ENCODE assay signal across 8 cellular contexts in the genomic region with DNA sequence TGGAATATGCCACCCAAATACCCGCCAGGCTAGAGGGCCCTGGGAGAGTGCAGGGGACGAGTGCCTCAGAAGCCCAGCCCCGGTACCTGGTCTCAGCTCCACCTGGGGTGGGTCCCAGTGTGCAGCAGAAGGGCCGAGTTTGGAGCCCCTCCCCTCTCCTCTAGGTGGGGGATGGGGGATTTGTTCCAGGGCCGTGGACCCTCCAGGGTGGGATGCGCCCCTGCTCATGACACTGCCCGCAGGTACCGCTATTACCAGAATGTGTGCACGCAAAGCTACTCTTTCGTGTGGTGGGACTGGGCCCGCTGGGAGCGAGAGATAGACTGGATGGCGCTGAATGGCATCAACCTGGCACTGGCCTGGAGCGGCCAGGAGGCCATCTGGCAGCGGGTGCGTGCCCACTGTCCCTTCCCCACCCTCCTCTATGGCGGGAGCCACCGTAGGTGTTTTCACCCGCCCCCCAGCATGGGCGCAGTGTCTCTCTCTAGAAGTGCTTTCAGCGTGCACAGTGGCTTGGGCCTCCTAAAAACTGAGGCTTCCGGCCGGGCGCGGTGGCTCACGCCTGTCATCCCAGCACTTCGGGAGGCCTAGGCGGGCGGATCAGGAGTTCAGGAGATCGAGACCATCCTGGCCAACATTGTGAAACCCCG. TPM values are rescaled to one million over a fixed set of nuclear protein-coding genes. Genes with fewer than 3 reads are reported as not detected.
DNase-seq lines count a peak whose midpoint lies in the region; ATAC-seq and TF ChIP-seq lines count a peak whose summit lies in the region.

No MANE protein-coding gene starts in this region.

- H3K9me3 ChIP-seq in psoas muscle: no peaks in the 10 kb centered on the region

- ATAC-seq in psoas muscle (peak in 2 of 4 donors; percentile 1), HG02588 (IDR thresholded peaks at IDR 0.05; ENCODE audit: unreplicated experiment) (no peak)

- WGBS in psoas muscle, 3 donors: 50 to 75% (median 56%) methylated on average over 30 of the region's 31 CpGs

- no peak for TF ChIP-seq CTCF in GM06990 (IDR thresholded peaks at IDR 0.05; ENCODE audit: insufficient read depth, low read length, poor library complexity, severe bottlenecking)
- no peak for TF ChIP-seq CTCF in VCaP (conservative IDR thresholded peaks at IDR 0.05)
- TF ChIP-seq CTCF in foreskin fibroblast (IDR thresholded peaks at IDR 0.05; ENCODE audit: low read depth, low read length): no peak
- TF ChIP-seq CTCF in psoas muscle (IDR thresholded peaks at IDR 0.05): no peak

- H3K4me1 ChIP-seq in psoas muscle: peaks cover 25% of the 10 kb centered on the region

- intact Hi-C loops in psoas muscle (cut with DNase I): no loop called here

- DNase-seq in GM06990 (ENCODE audit: extremely low read depth, insufficient read length) (no peak), foreskin fibroblast (no peak), psoas muscle (peak in 1 of 2 donors; percentile 61), NCI-H774 (lab: John Stamatoyannopoulos, UW) (no peak), cortex of kidney (lab: John Stamatoyannopoulos, UW) (no peak)
- no peak for DNase-seq in activated CD4-positive, alpha-beta T cell treated with anti-CD3 and anti-CD28 coated beads, Interleukin-2, amount 50 U/mL, for 48 hours

- peak overlapping the region; percentile 69 for H3K4me3 ChIP-seq in GM06990 (replicated peaks; ENCODE audit: low read depth, low read length)
- H3K4me3 ChIP-seq in foreskin fibroblast (ENCODE audit: low read depth in 1 of 2, low read length in 2 of 2): peak overlapping the region; percentile 55 to 75
- peak overlapping the region; percentile 74 for H3K4me3 ChIP-seq in psoas muscle

- H3K27ac ChIP-seq in VCaP (peak overlapping the region; percentile 86), psoas muscle (peak overlapping the region; percentile 92)

- H3K27me3 ChIP-seq in GM06990 (replicated peaks; ENCODE audit: control insufficient read depth, insufficient read depth, low read length): no peaks in the 10 kb centered on the region
- H3K27me3 ChIP-seq in psoas muscle (ENCODE audit: insufficient read depth in 3 of 3, low read length in 2 of 3): no peaks in the 10 kb centered on the region

- H3K36me3 ChIP-seq in GM06990 (ENCODE audit: control insufficient read depth, insufficient read depth, low read length) (peaks cover 11% of the 10 kb centered on the region), psoas muscle (ENCODE audit: insufficient read depth in 1 of 2, low read depth in 1 of 2) (peaks cover 0 to 42% of the 10 kb centered on the region in 2 donors)

RNA-seq across cellular contexts. Expression of a gene that starts 1.2 kb away (rescaled TPM):
- 10 to 100 TPM in 3 of 4 donors, 1 to 10 TPM in 1; 9.1 to 17.8 (median 11.7) TPM for total RNA-seq in psoas muscle
- 10 to 100 TPM; 16.0 to 18.1 (median 17.5) TPM for polyA plus RNA-seq in psoas muscle

RNA-seq across cellular contexts. Expression of a gene that starts 15.4 kb away (rescaled TPM):
- 1 to 10 TPM in 1 of 4 donors, under 1 TPM in 3; 0.54 to 1.2 (median 0.72) TPM for total RNA-seq in psoas muscle
- 1 to 10 TPM; 1.3 to 2.1 (median 1.7) TPM for polyA plus RNA-seq in psoas muscle

RNA-seq across cellular contexts. Expression of a gene that starts 24.7 kb away (rescaled TPM):
- 10 to 100 TPM; 31.6 to 45.4 (median 37.0) TPM for total RNA-seq in psoas muscle
- polyA plus RNA-seq in psoas muscle: 100 to 1,000 TPM in 1 of 3 donors, 10 to 100 TPM in 2; 41.0 to 141 (median 73.5) TPM

RNA-seq across cellular contexts. Expression of a gene that starts 29.6 kb away (rescaled TPM):
- 10 to 100 TPM; 45.2 to 67.9 (median 55.2) TPM for total RNA-seq in psoas muscle
- polyA plus RNA-seq in psoas muscle: 100 to 1,000 TPM in 1 of 3 donors, 10 to 100 TPM in 2; 71.0 to 108 (median 89.2) TPM

RNA-seq across cellular contexts. Expression of a gene that starts 40.2 kb away (rescaled TPM):
- total RNA-seq in psoas muscle: 1 to 10 TPM in 2 of 4 donors, under 1 TPM in 2; 0.26 to 3.3 (median 1.4) TPM
- polyA plus RNA-seq in psoas muscle: 10 to 100 TPM in 1 of 3 donors, 1 to 10 TPM in 2; 3.8 to 13.3 (median 5.3) TPM
